10 cellular contexts compared by ENCODE assay signal in the genomic region with DNA sequence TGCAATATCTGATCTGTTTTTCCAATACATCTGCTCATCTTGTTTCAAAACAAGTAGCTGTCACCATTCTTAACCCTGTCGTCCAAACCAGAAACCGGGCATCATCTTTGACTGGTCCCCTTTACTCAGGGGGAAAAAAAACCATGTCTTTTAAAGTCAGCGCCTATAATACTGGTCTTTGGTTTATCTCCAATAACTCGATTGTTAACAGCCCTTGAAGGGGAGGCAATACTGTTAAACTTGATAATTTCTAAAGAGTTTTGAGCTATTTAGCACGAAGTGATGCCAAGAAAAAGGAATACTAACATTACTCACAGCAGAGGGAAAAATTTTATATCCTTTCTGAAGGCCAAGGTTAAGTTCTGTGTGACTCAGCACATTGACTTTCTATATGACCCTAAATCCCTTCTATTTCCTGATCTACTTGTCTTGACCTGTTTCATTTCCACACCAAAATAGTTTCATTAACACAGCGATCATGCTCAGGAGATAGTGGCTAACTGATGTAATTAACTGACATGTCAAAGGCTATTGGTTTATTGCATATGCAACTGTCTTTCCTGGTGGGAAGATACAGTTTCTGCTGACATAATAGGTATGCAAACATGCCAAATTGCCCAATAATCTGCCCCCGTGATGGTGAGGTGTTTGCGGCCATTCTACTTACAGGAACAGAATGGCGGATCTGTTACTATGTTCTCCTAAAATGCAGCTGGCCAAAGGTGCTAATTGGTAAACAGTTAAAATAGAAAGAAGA. TPM values are rescaled to one million over a fixed set of nuclear protein-coding genes. Genes with fewer than 3 reads are reported as not detected.
A peak's percentile ranks its signal among the peaks of the same experiment; 100 is the strongest.
DNase-seq lines count a peak whose midpoint lies in the region; ATAC-seq and TF ChIP-seq lines count a peak whose summit lies in the region.
"Had no signal": no experiment of that assay in that cellular context is flagged by ENCODE, and none has a peak within 500 bp of the region (broad histone marks: within the 10 kb centered on the region; RNA-seq: fewer than 3 reads in every experiment).

No MANE protein-coding gene starts in this region.

- no peaks in the 10 kb centered on the region for H3F3A ChIP-seq in smooth muscle cell (ENCODE audit: low read depth)

- H3K9ac ChIP-seq in smooth muscle cell (ENCODE audit: low read depth): no peak overlapping the region

- H3K9me3 ChIP-seq in mucosa of descending colon (no peaks in the 10 kb centered on the region), smooth muscle cell (replicated peaks; ENCODE audit: low read depth) (no peaks in the 10 kb centered on the region)

- H4K20me1 ChIP-seq in smooth muscle cell (ENCODE audit: low read depth): no peaks in the 10 kb centered on the region

- peak; percentile 84 for ATAC-seq in mucosa of descending colon
- ATAC-seq in activated T-helper 17 cell treated with anti-CD3 and anti-CD28 coated beads, Interleukin-2, amount 50 U/mL, for 72 hours (replicated peaks): no peak
- no peak for ATAC-seq in HG02973 (IDR thresholded peaks at IDR 0.05; ENCODE audit: unreplicated experiment)

- H3K27me3 Mint-ChIP-seq in Calu3 (ENCODE audit: unreplicated experiment) (no peaks in the 10 kb centered on the region), MCF 10A (ENCODE audit: insufficient read depth, unreplicated experiment) (no peaks in the 10 kb centered on the region)
- no peaks in the 10 kb centered on the region for H3K27me3 Mint-ChIP-seq in activated T-helper 17 cell treated with anti-CD3 and anti-CD28 coated beads, Interleukin-2, amount 50 U/mL, for 72 hours
- no peaks in the 10 kb centered on the region for H3K27me3 Mint-ChIP-seq in activated CD4-positive, alpha-beta memory T cell treated with anti-CD3 and anti-CD28 coated beads for 36 hours

- no peaks in the 10 kb centered on the region for H3K36me3 ChIP-seq in mucosa of descending colon (ENCODE audit: low read depth)
- H3K36me3 ChIP-seq in smooth muscle cell (ENCODE audit: low read depth): no peaks in the 10 kb centered on the region

- DNase-seq in Calu3 (peak; percentile 13), NCI-H2081 treated with DMSO at 0.1 percent for 48 hours (lab: John Stamatoyannopoulos, UW) (peak; percentile 38), MCF 10A (ENCODE audit: unreplicated experiment) (peak; percentile 96), mucosa of descending colon (peak in 1 of 3 donors; percentile 35), smooth muscle cell (lab: John Stamatoyannopoulos, UW; ENCODE audit: unreplicated experiment) (no peak)
- no peak for DNase-seq in activated CD4-positive, alpha-beta memory T cell treated with anti-CD3 and anti-CD28 coated beads for 36 hours
- DNase-seq: activated T-cell treated with anti-CD3 and anti-CD28 coated beads for 4 hours, NCI-H2227 treated with DMSO at 0.1 percent for 48 hours had no signal

- BruUV-seq in Calu3 (replicated peaks; lab: Mats Ljungman, UMichigan) (no TSS peak), MCF 10A (replicated peaks; lab: Mats Ljungman, UMichigan) (TSS peak; percentile 97)

- no peak overlapping the region for H3K4me3 ChIP-seq in mucosa of descending colon
- no peak overlapping the region for H3K4me3 ChIP-seq in smooth muscle cell

- CTCF ChIA-PET in Calu3 (lab: Charles Lee): interaction anchor here (0.7 to 1.4 kb wide), 3 partner anchors 10 to 17 kb away, joined by 4 to 6 read pairs (median 5); no protein-coding TSS in a partner anchor
- CTCF ChIA-PET in MCF 10A (lab: Yijun Ruan, JAX): interaction anchor here (0.5 to 3.9 kb wide), 13 partner anchors 14 to 1915 kb away, joined by 3 to 23 read pairs (median 3); no protein-coding TSS in a partner anchor
- CTCF ChIA-PET in activated CD4-positive, alpha-beta memory T cell treated with anti-CD3 and anti-CD28 coated beads for 36 hours (lab: Charles Lee): interaction anchor here (0.6 to 1.2 kb wide), 2 partner anchors 16 to 99 kb away, joined by 3 read pairs; no protein-coding TSS in a partner anchor

- H3K79me2 ChIP-seq in smooth muscle cell (ENCODE audit: low read depth): no peaks in the 10 kb centered on the region

- H3K4me3 Mint-ChIP-seq in Calu3 (ENCODE audit: low read depth, unreplicated experiment) (peak overlapping the region; percentile 8), MCF 10A (ENCODE audit: unreplicated experiment) (peak overlapping the region; percentile 40)
- H3K4me3 Mint-ChIP-seq in activated T-helper 17 cell treated with anti-CD3 and anti-CD28 coated beads, Interleukin-2, amount 50 U/mL, for 72 hours: no peak overlapping the region
- no peak overlapping the region for H3K4me3 Mint-ChIP-seq in activated CD4-positive, alpha-beta memory T cell treated with anti-CD3 and anti-CD28 coated beads for 36 hours

- H3K4me1 Mint-ChIP-seq in Calu3 (ENCODE audit: low read depth, unreplicated experiment) (peaks cover 38% of the 10 kb centered on the region), MCF 10A (ENCODE audit: insufficient read depth, unreplicated experiment) (peaks cover 41% of the 10 kb centered on the region)
- no peaks in the 10 kb centered on the region for H3K4me1 Mint-ChIP-seq in activated T-helper 17 cell treated with anti-CD3 and anti-CD28 coated beads, Interleukin-2, amount 50 U/mL, for 72 hours
- no peaks in the 10 kb centered on the region for H3K4me1 Mint-ChIP-seq in activated CD4-positive, alpha-beta memory T cell treated with anti-CD3 and anti-CD28 coated beads for 36 hours (ENCODE audit: low read depth)

- H3K27ac ChIP-seq in smooth muscle cell (ENCODE audit: low read depth): no peak overlapping the region

- H3K36me3 Mint-ChIP-seq in Calu3 (ENCODE audit: insufficient read depth, unreplicated experiment): peaks cover 8% of the 10 kb centered on the region
- peaks cover 18% of the 10 kb centered on the region for H3K36me3 Mint-ChIP-seq in MCF 10A (ENCODE audit: insufficient read depth, unreplicated experiment)
- no peaks in the 10 kb centered on the region for H3K36me3 Mint-ChIP-seq in activated T-helper 17 cell treated with anti-CD3 and anti-CD28 coated beads, Interleukin-2, amount 50 U/mL, for 72 hours (ENCODE audit: low read depth)
- H3K36me3 Mint-ChIP-seq in activated CD4-positive, alpha-beta memory T cell treated with anti-CD3 and anti-CD28 coated beads for 36 hours: no peaks in the 10 kb centered on the region

- 66% methylated on average over 9 of the region's 9 CpGs for whole genome bisulfite sequencing in smooth muscle cell (ENCODE audit: low lambda C conversion rate)

- no peak overlapping the region for H3K4me2 ChIP-seq in smooth muscle cell

- intact Hi-C loops in Calu3 (cut with micrococcal nuclease; ENCODE audit: unreplicated experiment): no loop called here
- intact Hi-C loops in MCF 10A (cut with micrococcal nuclease): loop anchor here (1.0 to 5.0 kb wide), 4 partner anchors 57 to 197 kb away; no protein-coding TSS in a partner anchor
- intact Hi-C loops in mucosa of descending colon (cut with DNase I, micrococcal nuclease): no loop called here
- intact Hi-C loops in activated CD4-positive, alpha-beta memory T cell treated with anti-CD3 and anti-CD28 coated beads for 36 hours (cut with micrococcal nuclease): no loop called here

- TF ChIP-seq CTCF in Calu3 (IDR thresholded peaks at IDR 0.05; ENCODE audit: unreplicated experiment) (no peak), MCF 10A (IDR thresholded peaks at IDR 0.05; ENCODE audit: unreplicated experiment) (no peak), mucosa of descending colon (IDR thresholded peaks at IDR 0.05) (no peak), smooth muscle cell (IDR thresholded peaks at IDR 0.05; ENCODE audit: borderline replicate concordance, insufficient read depth, poor library complexity, severe bottlenecking) (no peak)

- H3K27ac Mint-ChIP-seq in Calu3 (ENCODE audit: unreplicated experiment) (peak overlapping the region; percentile 79), MCF 10A (ENCODE audit: low read depth, unreplicated experiment) (peak overlapping the region; percentile 85)
- H3K27ac Mint-ChIP-seq in activated T-helper 17 cell treated with anti-CD3 and anti-CD28 coated beads, Interleukin-2, amount 50 U/mL, for 72 hours: no peak overlapping the region
- no peak overlapping the region for H3K27ac Mint-ChIP-seq in activated CD4-positive, alpha-beta memory T cell treated with anti-CD3 and anti-CD28 coated beads for 36 hours

- POLR2A ChIA-PET in MCF 10A (lab: Yijun Ruan, JAX): interaction anchor here (0.6 to 6.7 kb wide), 39 partner anchors 8 to 1639 kb away, joined by 3 to 154 read pairs (median 4); a partner anchor contains a TSS
- POLR2A ChIA-PET in activated CD4-positive, alpha-beta memory T cell treated with anti-CD3 and anti-CD28 coated beads for 36 hours (lab: Charles Lee): no interaction called here

- H2AFZ ChIP-seq in smooth muscle cell (ENCODE audit: low read depth): no peak overlapping the region

- peaks cover 22% of the 10 kb centered on the region for H3K4me1 ChIP-seq in mucosa of descending colon (ENCODE audit: low read depth)
- H3K4me1 ChIP-seq in smooth muscle cell (ENCODE audit: low read depth): no peaks in the 10 kb centered on the region

- H3K9me3 Mint-ChIP-seq in Calu3 (ENCODE audit: low read depth, unreplicated experiment) (no peaks in the 10 kb centered on the region), MCF 10A (ENCODE audit: unreplicated experiment) (no peaks in the 10 kb centered on the region)
- no peaks in the 10 kb centered on the region for H3K9me3 Mint-ChIP-seq in activated T-helper 17 cell treated with anti-CD3 and anti-CD28 coated beads, Interleukin-2, amount 50 U/mL, for 72 hours
- H3K9me3 Mint-ChIP-seq in activated CD4-positive, alpha-beta memory T cell treated with anti-CD3 and anti-CD28 coated beads for 36 hours: no peaks in the 10 kb centered on the region

- H3K27me3 ChIP-seq in smooth muscle cell (ENCODE audit: low read depth): no peaks in the 10 kb centered on the region

RNA-seq across cellular contexts. Expression of a gene that starts 59.1 kb away (rescaled TPM):
- total RNA-seq in Calu3 (2022): 28.3 and 38.6 TPM in 2 replicates
- total RNA-seq in MCF 10A (2022): 47.4 and 54.8 TPM in 2 replicates
- 100 to 1,000 TPM in 1 of 3 donors, 10 to 100 TPM in 2; 46.4 to 145 (median 51.1) TPM for total RNA-seq in mucosa of descending colon
- total RNA-seq in smooth muscle cell: 5.4 and 6.2 TPM in 2 replicates
- polyA plus RNA-seq in smooth muscle cell: 5.0 and 7.6 TPM in 2 replicates
- total RNA-seq in activated T-helper 17 cell treated with anti-CD3 and anti-CD28 coated beads, Interleukin-2, amount 50 U/mL, for 72 hours: 1 to 10 TPM; 3.5 to 5.1 TPM
- 1 to 10 TPM; 5.3 to 7.1 TPM for total RNA-seq in activated CD4-positive, alpha-beta memory T cell treated with anti-CD3 and anti-CD28 coated beads for 36 hours

Comparison
In these comparisons a context has a peak if more than half of its experiments do, and no peak if none do; other contexts are left out.
1. DNase-seq: peak in Calu3 (single experiment), NCI-H2081 treated with DMSO at 0.1 percent for 48 hours (single experiment) and MCF 10A (single experiment); none in smooth muscle cell (single experiment) and activated CD4-positive, alpha-beta memory T cell treated with anti-CD3 and anti-CD28 coated beads for 36 hours (single experiment).
2. H3K27ac Mint-ChIP-seq: peak in Calu3 (single experiment) and MCF 10A (single experiment); none in activated T-helper 17 cell treated with anti-CD3 and anti-CD28 coated beads, Interleukin-2, amount 50 U/mL, for 72 hours (single experiment) and activated CD4-positive, alpha-beta memory T cell treated with anti-CD3 and anti-CD28 coated beads for 36 hours (single experiment).
3. H3K4me3 Mint-ChIP-seq: peak in Calu3 (single experiment) and MCF 10A (single experiment); none in activated T-helper 17 cell treated with anti-CD3 and anti-CD28 coated beads, Interleukin-2, amount 50 U/mL, for 72 hours (single experiment) and activated CD4-positive, alpha-beta memory T cell treated with anti-CD3 and anti-CD28 coated beads for 36 hours (single experiment).